ENCODE assay signal across 18 cellular contexts in the genomic region with DNA sequence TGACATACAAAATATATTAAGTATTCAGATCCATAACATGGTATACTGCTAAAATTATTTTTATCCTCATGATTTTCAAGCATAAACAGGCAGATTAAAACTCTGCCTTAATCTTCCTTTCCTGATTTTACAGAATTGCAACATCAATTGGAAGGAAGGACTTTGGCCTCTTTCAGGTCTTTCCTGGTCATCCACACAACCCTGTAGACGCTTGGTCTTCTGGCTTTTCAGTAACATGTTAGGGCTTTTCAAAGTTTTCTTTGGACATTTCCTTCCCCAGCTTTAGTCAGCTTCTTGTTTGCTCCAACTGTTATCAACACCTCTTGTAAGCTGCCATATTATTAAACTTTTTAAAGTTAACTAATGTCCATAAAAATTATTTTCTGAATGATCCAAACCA.
"Had no signal": no experiment of that assay in that cellular context is flagged by ENCODE, and none has a peak within 500 bp of the region (broad histone marks: within the 10 kb centered on the region; RNA-seq: fewer than 3 reads in every experiment).

No MANE protein-coding gene starts in this region.

- H3K9me3 ChIP-seq: esophagus muscularis mucosa, gastroesophageal sphincter, prostate gland, suprapubic skin, thyroid gland had no signal

- H3K4me1 ChIP-seq: esophagus muscularis mucosa, gastroesophageal sphincter, parathyroid adenoma, prostate gland, suprapubic skin had no signal

- DNase-seq: effector memory CD8-positive, alpha-beta T cell; foreskin fibroblast; glutamatergic neuron; islet precursor cell; mammary epithelial cell; naive thymus-derived CD4-positive, alpha-beta T cell; nephron progenitor cell; stimulated activated CD4-positive, alpha-beta T cell treated with anti-CD3 and anti-CD28 coated beads, Interleukin-4, amount 100 ng/mL, for 1 hour; stimulated activated CD8-positive, alpha-beta memory T cell treated with anti-CD3 and anti-CD28 coated beads, Interleukin-4, amount 100 ng/mL, for 48 hours; stimulated activated naive CD8-positive, alpha-beta T cell treated with anti-CD3 and anti-CD28 coated beads, Interleukin-15, Interleukin-2, amounts not matched to agents 100 U/mL and 50 U/mL, for 24 hours; thyroid gland had no signal

- H3K4me3 ChIP-seq: esophagus muscularis mucosa, gastroesophageal sphincter, prostate gland, suprapubic skin, thyroid gland had no signal

- H3K27ac ChIP-seq: epithelial cell of prostate, esophagus muscularis mucosa, gastroesophageal sphincter, parathyroid adenoma, prostate gland, suprapubic skin, thyroid gland had no signal

- ATAC-seq: effector memory CD8-positive, alpha-beta T cell; gastroesophageal sphincter; naive thymus-derived CD4-positive, alpha-beta T cell; stimulated activated effector memory CD8-positive, alpha-beta T cell treated with anti-CD3 and anti-CD28 coated beads, Interleukin-12 subunit alpha, Interleukin-12 subunit beta, amount 100 ng/mL, for 72 hours; stimulated activated naive CD8-positive, alpha-beta T cell treated with anti-CD3 and anti-CD28 coated beads, Interleukin-15, Interleukin-2, amounts not matched to agents 100 U/mL and 50 U/mL, for 24 hours had no signal

- H3K36me3 ChIP-seq: esophagus muscularis mucosa, gastroesophageal sphincter, prostate gland, suprapubic skin, thyroid gland had no signal

- H3K27me3 ChIP-seq: esophagus muscularis mucosa, gastroesophageal sphincter, suprapubic skin, thyroid gland had no signal
